8 cellular contexts compared by ENCODE assay signal in the genomic region with DNA sequence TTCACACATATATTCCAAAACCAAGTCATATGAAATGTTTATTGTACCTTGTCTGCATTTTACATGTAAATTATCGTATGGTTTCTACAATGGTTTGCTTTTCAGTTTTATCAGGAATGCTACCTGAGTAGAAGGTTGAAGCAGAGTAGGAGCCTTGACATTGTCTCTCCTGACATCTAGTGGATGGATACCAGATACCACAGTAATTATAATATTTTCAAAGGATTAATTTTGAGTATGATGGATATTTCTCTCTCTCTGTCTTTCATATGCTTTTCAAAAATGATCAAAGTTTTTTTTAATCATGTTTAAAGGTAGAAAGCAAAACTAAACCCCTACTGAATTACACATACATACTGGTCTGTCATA.
DNase-seq lines count a peak whose midpoint lies in the region; ATAC-seq and TF ChIP-seq lines count a peak whose summit lies in the region.

No MANE protein-coding gene starts in this region.

- H3K27ac ChIP-seq in CD8-positive, alpha-beta memory T cell (ENCODE audit: low read depth, low read length): no peak overlapping the region

- TF ChIP-seq CTCF in activated CD8-positive, alpha-beta T cell treated with anti-CD3 and anti-CD28 coated beads for 36 hours (IDR thresholded peaks at IDR 0.05): peak; percentile 46
- peak; percentile 53 for TF ChIP-seq CTCF in epithelial cell of esophagus (IDR thresholded peaks at IDR 0.05; ENCODE audit: insufficient read depth, low read depth, low read length, missing control alignments)

- peak; percentile 34 for ATAC-seq in activated CD8-positive, alpha-beta T cell treated with anti-CD3 and anti-CD28 coated beads for 36 hours
- ATAC-seq in activated CD8-positive, alpha-beta T cell treated with anti-CD3 and anti-CD28 coated beads, Interleukin-2, amount 10 ng/mL, durations not matched to agents 7 days and 5 days: no peak
- peak; percentile 56 for ATAC-seq in HG02840 (IDR thresholded peaks at IDR 0.05; ENCODE audit: low FRiP score, unreplicated experiment)

- no peaks in the 10 kb centered on the region for H3K9me3 Mint-ChIP-seq in activated CD8-positive, alpha-beta T cell treated with anti-CD3 and anti-CD28 coated beads for 36 hours
- no peaks in the 10 kb centered on the region for H3K9me3 Mint-ChIP-seq in activated CD8-positive, alpha-beta T cell treated with anti-CD3 and anti-CD28 coated beads, Interleukin-2, amount 10 ng/mL, durations not matched to agents 7 days and 5 days (ENCODE audit: insufficient read depth)
- no peaks in the 10 kb centered on the region for H3K9me3 Mint-ChIP-seq in CD8-positive, alpha-beta memory T cell

- intact Hi-C loops in activated CD8-positive, alpha-beta T cell treated with anti-CD3 and anti-CD28 coated beads for 36 hours (cut with micrococcal nuclease): no loop called here

- CTCF ChIA-PET in activated CD8-positive, alpha-beta T cell treated with anti-CD3 and anti-CD28 coated beads for 36 hours (lab: Charles Lee): no interaction called here
- CTCF ChIA-PET in activated CD8-positive, alpha-beta T cell treated with anti-CD3 and anti-CD28 coated beads, Interleukin-2, amount 10 ng/mL, durations not matched to agents 7 days and 5 days (lab: Charles Lee): no interaction called here
- CTCF ChIA-PET in CD8-positive, alpha-beta memory T cell (lab: Charles Lee): no interaction called here

- H3K4me1 Mint-ChIP-seq in activated CD8-positive, alpha-beta T cell treated with anti-CD3 and anti-CD28 coated beads for 36 hours (ENCODE audit: low read depth): peaks cover 3% of the 10 kb centered on the region
- H3K4me1 Mint-ChIP-seq in activated CD8-positive, alpha-beta T cell treated with anti-CD3 and anti-CD28 coated beads, Interleukin-2, amount 10 ng/mL, durations not matched to agents 7 days and 5 days (ENCODE audit: low read depth): no peaks in the 10 kb centered on the region
- H3K4me1 Mint-ChIP-seq in CD8-positive, alpha-beta memory T cell: peaks cover 0 to 4% (median 0%) of the 10 kb centered on the region in 3 donors

- no peaks in the 10 kb centered on the region for H3K36me3 Mint-ChIP-seq in activated CD8-positive, alpha-beta T cell treated with anti-CD3 and anti-CD28 coated beads for 36 hours (ENCODE audit: low read depth)
- no peaks in the 10 kb centered on the region for H3K36me3 Mint-ChIP-seq in activated CD8-positive, alpha-beta T cell treated with anti-CD3 and anti-CD28 coated beads, Interleukin-2, amount 10 ng/mL, durations not matched to agents 7 days and 5 days (ENCODE audit: low read depth)
- no peaks in the 10 kb centered on the region for H3K36me3 Mint-ChIP-seq in CD8-positive, alpha-beta memory T cell

- POLR2A ChIA-PET in activated CD8-positive, alpha-beta T cell treated with anti-CD3 and anti-CD28 coated beads for 36 hours (lab: Charles Lee): no interaction called here
- POLR2A ChIA-PET in activated CD8-positive, alpha-beta T cell treated with anti-CD3 and anti-CD28 coated beads, Interleukin-2, amount 10 ng/mL, durations not matched to agents 7 days and 5 days (lab: Charles Lee): no interaction called here
- POLR2A ChIA-PET in CD8-positive, alpha-beta memory T cell (lab: Charles Lee): no interaction called here

- no peaks in the 10 kb centered on the region for H3K9me3 ChIP-seq in CD8-positive, alpha-beta memory T cell (ENCODE audit: low read length)

- H3K27me3 Mint-ChIP-seq in activated CD8-positive, alpha-beta T cell treated with anti-CD3 and anti-CD28 coated beads for 36 hours: no peaks in the 10 kb centered on the region
- peaks cover 2% of the 10 kb centered on the region for H3K27me3 Mint-ChIP-seq in activated CD8-positive, alpha-beta T cell treated with anti-CD3 and anti-CD28 coated beads, Interleukin-2, amount 10 ng/mL, durations not matched to agents 7 days and 5 days (ENCODE audit: low read depth)
- H3K27me3 Mint-ChIP-seq in CD8-positive, alpha-beta memory T cell: peaks cover 4 to 5% of the 10 kb centered on the region in 2 donors

- H3K27ac Mint-ChIP-seq in activated CD8-positive, alpha-beta T cell treated with anti-CD3 and anti-CD28 coated beads for 36 hours: no peak overlapping the region
- H3K27ac Mint-ChIP-seq in activated CD8-positive, alpha-beta T cell treated with anti-CD3 and anti-CD28 coated beads, Interleukin-2, amount 10 ng/mL, durations not matched to agents 7 days and 5 days: no peak overlapping the region
- H3K27ac Mint-ChIP-seq in CD8-positive, alpha-beta memory T cell: no peak overlapping the region

- H3K4me1 ChIP-seq in CD8-positive, alpha-beta memory T cell (ENCODE audit: insufficient read depth, low read length): no peaks in the 10 kb centered on the region

- no peak overlapping the region for H3K4me3 ChIP-seq in epithelial cell of esophagus (ENCODE audit: low read length)
- no peak overlapping the region for H3K4me3 ChIP-seq in CD8-positive, alpha-beta memory T cell (ENCODE audit: low read length)

- no peak overlapping the region for H3K4me3 Mint-ChIP-seq in activated CD8-positive, alpha-beta T cell treated with anti-CD3 and anti-CD28 coated beads for 36 hours
- H3K4me3 Mint-ChIP-seq in activated CD8-positive, alpha-beta T cell treated with anti-CD3 and anti-CD28 coated beads, Interleukin-2, amount 10 ng/mL, durations not matched to agents 7 days and 5 days: no peak overlapping the region
- H3K4me3 Mint-ChIP-seq in CD8-positive, alpha-beta memory T cell: no peak overlapping the region

- H3K27me3 ChIP-seq in CD8-positive, alpha-beta memory T cell (ENCODE audit: insufficient read depth, low read length, poor library complexity, severe bottlenecking): no peaks in the 10 kb centered on the region

- H3K36me3 ChIP-seq in CD8-positive, alpha-beta memory T cell (ENCODE audit: insufficient read depth, low read length): no peaks in the 10 kb centered on the region

- no peak for DNase-seq in activated CD8-positive, alpha-beta T cell treated with anti-CD3 and anti-CD28 coated beads for 36 hours
- no peak for DNase-seq in activated CD8-positive, alpha-beta T cell treated with anti-CD3 and anti-CD28 coated beads, Interleukin-2, amount 10 ng/mL, durations not matched to agents 7 days and 5 days
- DNase-seq in NCI-H460 (ENCODE audit: extremely low read depth, low read depth): peak; percentile 21
- peak; percentile 46 for DNase-seq in epithelial cell of esophagus (ENCODE audit: low read depth)
- DNase-seq in superior temporal gyrus (ENCODE audit: extremely low spot score): peak; percentile 22
- DNase-seq in CD8-positive, alpha-beta memory T cell: no peak
- DNase-seq in cortex of kidney (lab: John Stamatoyannopoulos, UW): no peak

Comparison
In these comparisons a context has a peak if more than half of its experiments do, and no peak if none do; other contexts are left out.
1. DNase-seq: peak in NCI-H460 (single experiment), epithelial cell of esophagus (single experiment) and superior temporal gyrus (single experiment); none in activated CD8-positive, alpha-beta T cell treated with anti-CD3 and anti-CD28 coated beads for 36 hours (single experiment), activated CD8-positive, alpha-beta T cell treated with anti-CD3 and anti-CD28 coated beads, Interleukin-2, amount 10 ng/mL, durations not matched to agents 7 days and 5 days (single experiment), CD8-positive, alpha-beta memory T cell (0 of 5) and cortex of kidney (single experiment).